1 cellular context compared by ENCODE assay signal in the genomic region with DNA sequence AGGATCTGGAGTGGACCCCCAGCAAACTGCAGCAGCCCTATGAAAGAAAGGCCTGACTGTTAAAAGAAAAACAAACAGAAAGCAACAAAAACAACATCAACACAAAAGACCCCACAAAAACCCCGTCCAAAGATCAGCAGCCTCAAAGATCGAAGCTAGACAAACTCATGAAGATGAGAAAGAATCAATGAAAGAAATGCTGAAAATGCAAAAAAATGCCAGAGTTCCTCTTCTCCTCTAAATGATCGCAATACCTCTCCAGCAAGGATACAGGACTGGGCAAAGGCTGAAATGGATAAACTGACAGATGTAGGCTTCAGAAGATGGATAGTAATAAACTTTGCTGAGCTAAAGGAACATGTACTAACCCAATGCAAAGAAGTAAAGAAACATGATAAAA.
TF ChIP-seq lines count a peak whose summit lies in the region.

No MANE protein-coding gene starts in this region.

TF ChIP-seq in A549, 52 proteins besides CTCF, POLR2A, EP300 and RAD21 (continued from another document):
- peak; percentile 89 for TF ChIP-seq MAFK (IDR thresholded peaks at IDR 0.05; ENCODE audit: partially characterized antibody)
TF ChIP-seq in A549: peak in this region for 1.
